17 cellular contexts compared by ENCODE assay signal in the genomic region with DNA sequence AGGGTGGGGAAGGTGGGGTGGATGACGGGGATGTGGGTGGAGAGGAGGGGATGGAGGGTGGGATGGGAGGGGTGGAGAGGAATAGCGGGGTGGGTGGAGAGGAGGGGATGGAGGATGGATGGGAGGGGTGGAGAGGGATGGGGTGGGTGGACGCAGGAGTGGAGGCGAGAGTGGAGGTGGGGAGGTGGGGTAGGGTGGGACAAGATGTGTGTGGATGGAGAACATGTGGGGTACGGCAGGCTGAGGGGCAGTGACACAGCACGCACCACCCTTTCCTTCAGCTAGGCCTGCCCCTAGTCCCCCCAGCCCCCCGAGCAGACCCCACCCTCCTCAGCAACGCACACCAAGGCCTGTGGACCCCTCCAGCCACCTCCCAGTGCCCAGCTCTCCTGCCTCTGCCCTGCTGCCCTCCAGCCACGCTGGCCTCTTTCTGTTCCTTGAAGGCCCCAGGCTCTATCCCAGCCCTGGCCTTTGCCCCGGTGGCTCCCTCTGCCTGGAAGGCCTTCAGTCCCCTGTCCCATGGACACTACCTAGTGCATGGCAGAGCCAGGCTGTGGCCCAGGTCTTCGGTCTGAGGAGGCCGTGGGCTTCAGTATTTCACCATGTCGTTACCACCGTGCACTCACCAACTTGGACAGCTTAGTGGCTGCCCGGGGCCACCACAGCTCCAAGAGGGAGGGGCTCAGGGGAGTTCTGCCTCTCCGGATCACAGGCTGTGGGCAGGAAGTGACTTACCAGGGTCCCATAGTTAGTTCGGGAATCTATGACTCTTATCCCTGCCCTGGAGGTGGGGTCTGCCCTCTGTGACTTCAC.
"Had no signal": no experiment of that assay in that cellular context is flagged by ENCODE, and none has a peak within 500 bp of the region (broad histone marks: within the 10 kb centered on the region; RNA-seq: fewer than 3 reads in every experiment).

No MANE protein-coding gene starts in this region.

- H3K27ac ChIP-seq: brain microvascular endothelial cell, lower lobe of right lung, sigmoid colon, vagina had no signal

- DNase-seq: activated CD4-positive, alpha-beta T cell treated with anti-CD3 and anti-CD28 coated beads, Interleukin-2, amount 10 ng/mL, durations not matched to agents 24 days and 14 days; activated CD4-positive, CD25-positive, alpha-beta regulatory T cell; activated CD8-positive, alpha-beta memory T cell treated with anti-CD3 and anti-CD28 coated beads, Interleukin-2, amount 50 U/mL, for 4 hours; activated CD8-positive, alpha-beta T cell treated with anti-CD3 and anti-CD28 coated beads, Interleukin-2, amount 10 ng/mL, durations not matched to agents 7 days and 5 days; activated gamma-delta T cell treated with Interleukin-2 at 50 U/mL for 16 hours; activated naive CD8-positive, alpha-beta T cell treated with anti-CD3 and anti-CD28 coated beads, Interleukin-2, amount 10 ng/mL, durations not matched to agents 7 days and 5 days; activated T-cell treated with anti-CD3 and anti-CD28 coated beads, Interleukin-2, amount 50 U/mL, for 48 hours; anterior cingulate cortex; brain microvascular endothelial cell; dermis blood vessel endothelial cell; left cardiac atrium; lower lobe of right lung; stimulated activated CD4-positive, alpha-beta T cell treated with anti-CD3 and anti-CD28 coated beads, Interleukin-1b, Interleukin-23, amount 100 ng/mL, for 48 hours had no signal

- H3K4me3 ChIP-seq: lower lobe of right lung, sigmoid colon, vagina had no signal

- H3K9me3 ChIP-seq: lower lobe of right lung, sigmoid colon, vagina had no signal

- H3K27me3 Mint-ChIP-seq: activated CD4-positive, alpha-beta T cell treated with anti-CD3 and anti-CD28 coated beads, Interleukin-2, amount 10 ng/mL, durations not matched to agents 24 days and 14 days; activated naive CD8-positive, alpha-beta T cell treated with anti-CD3 and anti-CD28 coated beads, Interleukin-2, amount 10 ng/mL, durations not matched to agents 7 days and 5 days had no signal

- H3K4me3 Mint-ChIP-seq: activated CD4-positive, alpha-beta T cell treated with anti-CD3 and anti-CD28 coated beads, Interleukin-2, amount 10 ng/mL, durations not matched to agents 24 days and 14 days; activated CD8-positive, alpha-beta T cell treated with anti-CD3 and anti-CD28 coated beads, Interleukin-2, amount 10 ng/mL, durations not matched to agents 7 days and 5 days; activated naive CD8-positive, alpha-beta T cell treated with anti-CD3 and anti-CD28 coated beads, Interleukin-2, amount 10 ng/mL, durations not matched to agents 7 days and 5 days; central memory CD8-positive, alpha-beta T cell; mesothelial cell of epicardium had no signal

- H3K4me1 Mint-ChIP-seq: activated CD4-positive, alpha-beta T cell treated with anti-CD3 and anti-CD28 coated beads, Interleukin-2, amount 10 ng/mL, durations not matched to agents 24 days and 14 days; activated naive CD8-positive, alpha-beta T cell treated with anti-CD3 and anti-CD28 coated beads, Interleukin-2, amount 10 ng/mL, durations not matched to agents 7 days and 5 days; central memory CD8-positive, alpha-beta T cell had no signal

- ATAC-seq: activated CD8-positive, alpha-beta T cell treated with anti-CD3 and anti-CD28 coated beads, Interleukin-2, amount 10 ng/mL, durations not matched to agents 7 days and 5 days; left cardiac atrium; lower lobe of right lung had no signal

- H3K27me3 ChIP-seq: brain microvascular endothelial cell, sigmoid colon, vagina had no signal

- H3K4me1 ChIP-seq: lower lobe of right lung, sigmoid colon, vagina had no signal

- H3K27ac Mint-ChIP-seq: activated CD4-positive, alpha-beta T cell treated with anti-CD3 and anti-CD28 coated beads, Interleukin-2, amount 10 ng/mL, durations not matched to agents 24 days and 14 days; activated CD8-positive, alpha-beta T cell treated with anti-CD3 and anti-CD28 coated beads, Interleukin-2, amount 10 ng/mL, durations not matched to agents 7 days and 5 days; activated naive CD8-positive, alpha-beta T cell treated with anti-CD3 and anti-CD28 coated beads, Interleukin-2, amount 10 ng/mL, durations not matched to agents 7 days and 5 days had no signal

- H3K36me3 Mint-ChIP-seq: activated naive CD8-positive, alpha-beta T cell treated with anti-CD3 and anti-CD28 coated beads, Interleukin-2, amount 10 ng/mL, durations not matched to agents 7 days and 5 days; mesothelial cell of epicardium had no signal

- H3K36me3 ChIP-seq: brain microvascular endothelial cell, lower lobe of right lung, sigmoid colon, vagina had no signal

- H3K9me3 Mint-ChIP-seq: activated CD4-positive, alpha-beta T cell treated with anti-CD3 and anti-CD28 coated beads, Interleukin-2, amount 10 ng/mL, durations not matched to agents 24 days and 14 days; activated naive CD8-positive, alpha-beta T cell treated with anti-CD3 and anti-CD28 coated beads, Interleukin-2, amount 10 ng/mL, durations not matched to agents 7 days and 5 days; central memory CD8-positive, alpha-beta T cell had no signal
